Comparison of ENCODE assay signal across 8 cellular contexts in the genomic region with DNA sequence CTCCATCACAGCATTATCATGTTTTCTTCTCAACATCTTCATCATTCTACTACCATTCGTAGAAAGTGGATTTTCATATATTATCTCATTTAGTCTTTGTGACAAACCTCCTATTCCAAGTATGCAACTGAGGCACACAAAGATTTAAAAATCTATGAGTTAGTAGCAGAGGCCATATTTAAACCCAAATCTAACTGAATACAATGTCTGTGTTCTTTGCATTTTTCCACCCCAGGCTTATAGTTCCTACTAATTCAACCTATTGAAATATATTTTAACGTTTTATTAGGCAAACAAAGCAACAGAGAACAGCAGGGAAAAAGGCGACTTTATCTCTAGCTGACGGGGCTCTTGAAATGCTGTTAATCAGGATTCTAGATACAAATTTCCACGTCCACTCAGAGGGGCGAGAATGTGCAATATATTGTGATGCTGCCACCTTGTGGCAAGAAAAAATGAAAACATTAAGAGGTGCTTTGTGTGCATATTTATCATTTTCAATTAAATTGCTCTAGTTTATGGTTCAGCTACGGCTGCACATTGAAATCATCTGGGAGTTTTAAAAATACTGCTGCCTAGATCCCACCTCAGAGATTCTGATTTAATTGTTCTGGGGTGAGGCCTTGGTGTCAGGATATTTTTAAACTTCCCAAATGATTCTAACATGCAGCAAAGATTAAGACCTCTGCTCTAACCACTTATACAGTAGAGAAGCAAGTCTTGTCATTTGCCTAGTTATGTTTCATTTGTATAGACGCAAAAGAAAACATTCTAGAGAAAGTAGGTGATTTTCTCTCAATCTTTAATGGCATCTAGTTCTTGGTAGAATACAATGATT.
DNase-seq lines count a peak whose midpoint lies in the region; ATAC-seq and TF ChIP-seq lines count a peak whose summit lies in the region.

No MANE protein-coding gene starts in this region.

- no peaks in the 10 kb centered on the region for H3K36me3 ChIP-seq in trophoblast cell (ENCODE audit: control insufficient read depth in 1 of 2, insufficient read depth in 2 of 2, low read length in 2 of 2)

- no peaks in the 10 kb centered on the region for H3K27me3 ChIP-seq in trophoblast cell (ENCODE audit: insufficient read depth, low read length)

- H3K18ac ChIP-seq in trophoblast cell (ENCODE audit: low read length) = no peak overlapping the region

- DNase-seq in DMS53 (lab: John Stamatoyannopoulos, UW) (peak; percentile 70), M059J (ENCODE audit: low read depth) (peak; percentile 66), fibroblast of pulmonary artery (ENCODE audit: low read depth) (peak; percentile 81), trophoblast cell (peak; percentile 12 to 89), NK-92 (lab: John Stamatoyannopoulos, UW; ENCODE audit: unreplicated experiment) (no peak)
- DNase-seq in activated CD4-positive, CD25-positive, alpha-beta regulatory T cell treated with anti-CD3 and anti-CD28 coated beads, Interleukin-2, amount 50 U/mL, for 72 hours = no peak

- H3K9me3 ChIP-seq in trophoblast cell (ENCODE audit: insufficient read depth, low read depth, low read length) = no peaks in the 10 kb centered on the region

- ATAC-seq in GM21390 (IDR thresholded peaks at IDR 0.05; ENCODE audit: unreplicated experiment) (peak; percentile 89), SK-N-SH treated with all-trans-retinoic acid at 6 μM for 48 hours (peak; percentile 96)

- no peaks in the 10 kb centered on the region for H3K79me1 ChIP-seq in trophoblast cell (ENCODE audit: low read length)

- TF ChIP-seq CTCF in fibroblast of pulmonary artery (IDR thresholded peaks at IDR 0.05; ENCODE audit: low read length, missing control alignments) = peak; percentile 54

- H2BK12ac ChIP-seq in trophoblast cell (ENCODE audit: low read length) = no peak overlapping the region

- no peak overlapping the region for H4K91ac ChIP-seq in trophoblast cell (ENCODE audit: low read depth, low read length)

- H3K4me1 ChIP-seq in trophoblast cell (ENCODE audit: control insufficient read depth in 1 of 2, insufficient read depth in 2 of 2, low read length in 2 of 2) = peaks cover 0 to 3% of the 10 kb centered on the region in 2 experiments

- H3K4ac ChIP-seq in trophoblast cell (ENCODE audit: low read depth, low read length) = no peak overlapping the region

- H2BK120ac ChIP-seq in trophoblast cell (ENCODE audit: insufficient read depth, low read length, poor library complexity) = no peak overlapping the region

- no peak overlapping the region for H3K4me3 ChIP-seq in fibroblast of pulmonary artery (replicated peaks; ENCODE audit: low read depth, low read length)
- no peak overlapping the region for H3K4me3 ChIP-seq in trophoblast cell (ENCODE audit: low read depth, low read length)

- no peak overlapping the region for H3K14ac ChIP-seq in trophoblast cell (ENCODE audit: low read length)

- H4K8ac ChIP-seq in trophoblast cell (ENCODE audit: low read depth, low read length) = no peak overlapping the region

- H3K4me2 ChIP-seq in trophoblast cell (ENCODE audit: low read length) = no peak overlapping the region

- no peak overlapping the region for H2AK5ac ChIP-seq in trophoblast cell (ENCODE audit: low read length)

- H3K23ac ChIP-seq in trophoblast cell (ENCODE audit: low read length) = no peak overlapping the region

- H2BK5ac ChIP-seq in trophoblast cell (ENCODE audit: low read depth, low read length, poor library complexity) = no peak overlapping the region

- no CpG with 5 or more reads among the region's 8 CpGs for WGBS in trophoblast cell (ENCODE audit: extremely low coverage, insufficient coverage, insufficient read length)

- no peak overlapping the region for H2AFZ ChIP-seq in trophoblast cell (ENCODE audit: insufficient read depth, low read length, poor library complexity)

- H3K27ac ChIP-seq in trophoblast cell (ENCODE audit: low read depth, low read length) = no peak overlapping the region

- no peak overlapping the region for H4K12ac ChIP-seq in trophoblast cell (ENCODE audit: low read depth, low read length)

- no peaks in the 10 kb centered on the region for H3K79me2 ChIP-seq in trophoblast cell (ENCODE audit: control insufficient read depth, insufficient read depth, low read length, poor library complexity)

- no peak overlapping the region for H3K9ac ChIP-seq in trophoblast cell (ENCODE audit: low read length)

TF ChIP-seq in SK-N-SH treated with all-trans-retinoic acid at 6 μM for 48 hours, 23 proteins besides CTCF, POLR2A, EP300 and RAD21:
- no peak for TF ChIP-seq BACH2 (CRISPR knock-in tag; IDR thresholded peaks at IDR 0.05; ENCODE audit: borderline replicate concordance)
- TF ChIP-seq SNAI2 (CRISPR knock-in tag; IDR thresholded peaks at IDR 0.05) = no peak
- TF ChIP-seq CSDC2 (CRISPR knock-in tag; IDR thresholded peaks at IDR 0.05) = no peak

Comparison
In these comparisons a context has a peak if more than half of its experiments do, and no peak if none do; other contexts are left out.
1. DNase-seq: peak in DMS53 (single experiment), M059J (single experiment), fibroblast of pulmonary artery (single experiment) and trophoblast cell (2 of 2); none in NK-92 (single experiment) and activated CD4-positive, CD25-positive, alpha-beta regulatory T cell treated with anti-CD3 and anti-CD28 coated beads, Interleukin-2, amount 50 U/mL, for 72 hours (single experiment).